22 cellular contexts compared by ENCODE assay signal in the genomic region with DNA sequence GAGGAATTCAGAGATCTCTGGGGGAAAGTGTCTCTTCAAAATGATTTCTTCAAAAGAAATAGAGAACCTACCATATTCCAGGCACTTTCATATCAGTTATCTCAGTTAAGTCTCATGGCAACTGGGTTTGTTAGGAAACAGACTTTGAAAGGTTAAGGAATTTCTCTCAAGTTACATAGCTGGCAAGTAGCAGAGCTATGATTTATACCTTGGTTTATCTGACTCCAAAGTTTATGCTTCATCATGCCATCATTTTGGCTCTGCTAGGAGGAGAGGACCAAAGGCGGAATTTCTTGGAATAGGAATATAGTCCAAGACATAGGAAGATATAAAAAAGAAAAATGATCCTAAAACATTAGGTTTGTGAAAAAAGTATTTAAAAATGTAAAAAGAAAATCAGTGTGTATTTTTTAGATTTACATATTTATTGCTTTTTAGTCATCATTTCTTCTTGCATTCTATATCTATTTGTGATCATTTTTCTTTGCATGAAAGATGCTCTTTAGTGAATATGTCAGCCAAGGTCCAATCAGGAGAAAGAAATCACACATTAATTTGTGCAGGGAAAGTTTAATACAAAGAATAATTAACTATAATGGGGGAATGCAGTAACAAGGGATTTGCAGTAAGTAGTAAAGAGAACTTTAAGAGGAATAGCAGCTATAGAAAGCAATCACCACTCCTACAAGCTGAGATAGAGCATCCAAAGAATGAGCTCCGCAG.
"Had no signal": no experiment of that assay in that cellular context is flagged by ENCODE, and none has a peak within 500 bp of the region (broad histone marks: within the 10 kb centered on the region; RNA-seq: fewer than 3 reads in every experiment).

No MANE protein-coding gene starts in this region.

- H3K27ac Mint-ChIP-seq: memory B cell; naive B cell; natural killer cell treated with Interleukin-12 subunit alpha and Interleukin-12 subunit beta and Interleukin-15 and Interleukin-18, amount 100 ng/mL, for 72 hours; neural progenitor cell; stimulated activated effector memory CD8-positive, alpha-beta T cell treated with anti-CD3 and anti-CD28 coated beads, Interleukin-12 subunit alpha, Interleukin-12 subunit beta, amount 100 ng/mL, for 72 hours had no signal

- ATAC-seq: left lobe of liver; natural killer cell treated with Interleukin-12 subunit alpha and Interleukin-12 subunit beta and Interleukin-15 and Interleukin-18, amount 100 ng/mL, for 72 hours; right lobe of liver; stimulated activated effector memory CD8-positive, alpha-beta T cell treated with anti-CD3 and anti-CD28 coated beads, Interleukin-12 subunit alpha, Interleukin-12 subunit beta, amount 100 ng/mL, for 72 hours had no signal

- H3K27me3 ChIP-seq: esophagus muscularis mucosa, neural progenitor cell, right lobe of liver, stomach, testis, tibial artery, upper lobe of left lung had no signal

- H3K27ac ChIP-seq: esophagus muscularis mucosa, neural progenitor cell, right lobe of liver, stomach, testis, tibial artery, upper lobe of left lung had no signal

- DNase-seq: dermis blood vessel endothelial cell; effector memory CD4-positive, alpha-beta T cell; foreskin melanocyte; kidney; naive B cell; posterior cingulate gyrus; right lobe of liver; stimulated activated CD4-positive, alpha-beta T cell treated with anti-CD3 and anti-CD28 coated beads, Interleukin-2, amount 100 ng/mL, for 24 hours; stimulated activated CD4-positive, alpha-beta T cell treated with anti-CD3 and anti-CD28 coated beads, Interleukin-4, amount 100 ng/mL, for 24 hours; stimulated activated naive CD4-positive, alpha-beta T cell treated with Interleukin-2 at 50 U/mL for 16 hours; stomach; testis; tibial artery; upper lobe of left lung had no signal

- H3K9me3 ChIP-seq: right lobe of liver, testis had no signal

- H3K9ac ChIP-seq: neural progenitor cell had no signal

- H3K4me1 ChIP-seq: esophagus muscularis mucosa, neural progenitor cell, right lobe of liver, stomach, testis, tibial artery, upper lobe of left lung had no signal

- H3K4me1 Mint-ChIP-seq: memory B cell; naive B cell; neural progenitor cell; stimulated activated effector memory CD8-positive, alpha-beta T cell treated with anti-CD3 and anti-CD28 coated beads, Interleukin-12 subunit alpha, Interleukin-12 subunit beta, amount 100 ng/mL, for 72 hours had no signal

- H3K36me3 ChIP-seq: esophagus muscularis mucosa, right lobe of liver, stomach, tibial artery, upper lobe of left lung had no signal

- H3K36me3 Mint-ChIP-seq: stimulated activated effector memory CD8-positive, alpha-beta T cell treated with anti-CD3 and anti-CD28 coated beads, Interleukin-12 subunit alpha, Interleukin-12 subunit beta, amount 100 ng/mL, for 72 hours had no signal

- H3K4me3 ChIP-seq: coronary artery, esophagus muscularis mucosa, lung, neural progenitor cell, right lobe of liver, stomach, testis, tibial artery, upper lobe of left lung had no signal

- H3K4me3 Mint-ChIP-seq: memory B cell; naive B cell; natural killer cell treated with Interleukin-12 subunit alpha and Interleukin-12 subunit beta and Interleukin-15 and Interleukin-18, amount 100 ng/mL, for 72 hours; neural progenitor cell; stimulated activated effector memory CD8-positive, alpha-beta T cell treated with anti-CD3 and anti-CD28 coated beads, Interleukin-12 subunit alpha, Interleukin-12 subunit beta, amount 100 ng/mL, for 72 hours had no signal
